In genomic region chr10:118595598-118596425, GRCh38 we compare ENCODE assay signal across 8 cellular contexts. TPM values are rescaled to one million over a fixed set of nuclear protein-coding genes. Genes with fewer than 3 reads are reported as not detected.
A peak's percentile ranks its signal among the peaks of the same experiment; 100 is the strongest.
DNase-seq lines count a peak whose midpoint lies in the region; ATAC-seq, FAIRE-seq and TF ChIP-seq lines count a peak whose summit lies in the region.

Gene PRLHR (minus strand): TSS chr10:118595648. CDS start chr10:118595244, 404 bp downstream.

- intact Hi-C loops in pancreas (cut with DNase I): no loop called here

- TF ChIP-seq CTCF in endothelial cell (IDR thresholded peaks at IDR 0.05; ENCODE audit: unreplicated experiment) (no peak), pancreas (IDR thresholded peaks at IDR 0.05) (no peak)

- H3K9me3 ChIP-seq in pancreas: no peaks in the 10 kb centered on the region

- H3K4me1 ChIP-seq in pancreas: peaks cover 12 to 28% (median 13%) of the 10 kb centered on the region in 3 donors

- no peak within 1 kb of the TSS for H3K4me3 Mint-ChIP-seq in endothelial cell (ENCODE audit: unreplicated experiment)

- H3K36me3 Mint-ChIP-seq in endothelial cell (ENCODE audit: low read depth, unreplicated experiment): no peaks in the 10 kb centered on the region

- H3K27ac Mint-ChIP-seq in endothelial cell (ENCODE audit: unreplicated experiment): no peak within 1 kb of the TSS

- peak within 1 kb of the TSS in 1 of 4 donors; percentile 10 for H3K4me3 ChIP-seq in pancreas

- no peak for FAIRE-seq in pancreas (lab: Jason Lieb, UNC)

- peaks cover 16% of the 10 kb centered on the region for H3K4me1 Mint-ChIP-seq in endothelial cell (ENCODE audit: unreplicated experiment)

- H3K27me3 Mint-ChIP-seq in endothelial cell (ENCODE audit: unreplicated experiment): peaks cover 25% of the 10 kb centered on the region

- WGBS in pancreas, 2 donors: 6 to 7% methylated on average over 51 to 52 of the region's 52 CpGs

- H3K36me3 ChIP-seq in pancreas: no peaks in the 10 kb centered on the region

- ATAC-seq in pancreas (peak; percentile 44 to 67 (median 67)), HG03135 (IDR thresholded peaks at IDR 0.05; ENCODE audit: unreplicated experiment) (no peak)

- peak in 2 of 3 experiments; percentile 35 to 63 for DNase-seq in NCI-H1417 (lab: John Stamatoyannopoulos, UW)
- no peak for DNase-seq in NCI-H1417 treated with DMSO at 0.1 percent for 48 hours (lab: John Stamatoyannopoulos, UW)
- DNase-seq in NCI-H526 (lab: John Stamatoyannopoulos, UW): peak; percentile 38 to 81
- peak; percentile 84 for DNase-seq in endothelial cell (ENCODE audit: low spot score)
- peak; percentile 30 to 87 (median 54) for DNase-seq in pancreas
- no peak for DNase-seq in NCI-H146 (lab: John Stamatoyannopoulos, UW)
- DNase-seq in GOT3 (lab: John Stamatoyannopoulos, UW): no peak

- H3K9me3 Mint-ChIP-seq in endothelial cell (ENCODE audit: unreplicated experiment): no peaks in the 10 kb centered on the region

- no peak within 1 kb of the TSS for H3K27ac ChIP-seq in pancreas

- peaks cover 0 to 13% (median 5%) of the 10 kb centered on the region in 4 donors for H3K27me3 ChIP-seq in pancreas

RNA-seq across cellular contexts. Expression of gene PRLHR, which starts in this region (rescaled TPM):
- not detected for total RNA-seq in endothelial cell (ENCODE audit: unreplicated experiment)
- total RNA-seq in pancreas: under 1 TPM in 4 of 6 donors, not detected in 2; 0.04 to 0.63 (median 0.32) TPM
- under 1 TPM; 0.11 to 0.80 TPM for polyA plus RNA-seq in pancreas

Comparison
In these comparisons a context has a peak if more than half of its experiments do, and no peak if none do; other contexts are left out.
1. DNase-seq: peak in NCI-H1417 (2 of 3) and NCI-H526 (2 of 2); none in NCI-H1417 treated with DMSO at 0.1 percent for 48 hours (single experiment), NCI-H146 (single experiment) and GOT3 (single experiment).
2. Peak in DNase-seq in endothelial cell; RNA of the gene not detected or under 1 TPM.
3. Peak in DNase-seq and ATAC-seq in pancreas; RNA of the gene not detected or under 1 TPM.